1 cellular context compared by ENCODE assay signal in genomic region chr19:49441960-49442350, GRCh38.
TF ChIP-seq lines count a peak whose summit lies in the region.

No MANE protein-coding gene starts in this region.

TF ChIP-seq in HepG2, 621 proteins besides CTCF, POLR2A, EP300 and RAD21:
- TF ChIP-seq HNRNPK (IDR thresholded peaks at IDR 0.05; ENCODE audit: low read depth, low read length, poor library complexity, severe bottlenecking): peak; percentile 29
- TF ChIP-seq ZNF180 (CRISPR knock-in tag; IDR thresholded peaks at IDR 0.05; ENCODE audit: borderline replicate concordance, low read depth): no peak
- TF ChIP-seq MAFF (IDR thresholded peaks at IDR 0.05; ENCODE audit: low read depth, low read length): no peak
